8 cellular contexts compared by ENCODE assay signal in the genomic region with DNA sequence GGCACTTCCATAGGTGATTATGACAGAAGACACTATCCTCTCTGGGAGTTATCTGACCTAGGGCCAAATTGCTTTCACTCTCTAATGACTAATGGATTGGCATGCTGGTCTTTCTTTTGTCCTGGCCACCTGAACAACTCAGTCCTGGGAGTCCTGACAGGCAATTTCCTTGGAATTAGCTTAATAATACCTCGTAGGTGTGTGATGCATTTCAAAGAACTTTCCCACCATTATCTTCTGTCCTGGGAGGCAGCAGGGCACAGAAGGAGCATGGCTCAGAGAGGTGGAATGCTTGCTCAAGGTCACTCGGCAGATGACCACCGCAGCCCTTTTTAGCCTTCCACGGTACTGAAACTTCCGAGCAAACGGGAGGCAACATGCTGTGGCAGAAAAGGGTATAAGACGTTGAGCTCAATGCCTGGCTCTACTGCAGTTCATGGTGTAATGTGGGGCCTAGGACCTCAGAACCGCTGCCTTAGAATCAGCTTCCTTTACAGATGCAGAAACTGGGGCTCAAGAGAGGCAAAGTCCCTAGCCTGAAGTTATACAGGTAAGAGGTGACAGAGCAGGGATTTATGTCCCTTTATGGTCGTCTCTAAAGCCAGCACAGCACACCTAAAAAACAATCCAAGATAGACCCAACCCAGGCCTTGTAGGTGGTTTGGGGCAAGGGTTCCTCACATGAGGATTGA. TPM values are rescaled to one million over a fixed set of nuclear protein-coding genes. Genes with fewer than 3 reads are reported as not detected.
DNase-seq lines count a peak whose midpoint lies in the region; ATAC-seq and TF ChIP-seq lines count a peak whose summit lies in the region.

No MANE protein-coding gene starts in this region.

- no peaks in the 10 kb centered on the region for H3K9me2 ChIP-seq in OCI-LY1 (ENCODE audit: low read depth, low read length)

- peak overlapping the region; percentile 91 for H3K27ac ChIP-seq in OCI-LY1 (ENCODE audit: low read depth, low read length, poor library complexity, severe bottlenecking)
- H3K27ac ChIP-seq in neural progenitor cell: peak overlapping the region; percentile 72

- H3K4me1 Mint-ChIP-seq in endothelial cell (ENCODE audit: unreplicated experiment) (peaks cover 55% of the 10 kb centered on the region), neural progenitor cell (peaks cover 76% of the 10 kb centered on the region)

- H3K79me2 ChIP-seq in OCI-LY1 (ENCODE audit: insufficient read depth, low read length) (peaks cover 14% of the 10 kb centered on the region), neural progenitor cell (ENCODE audit: low read depth) (peaks cover 46% of the 10 kb centered on the region)

- TF ChIP-seq CTCF in OCI-LY1 (IDR thresholded peaks at IDR 0.05; ENCODE audit: low read length): no peak
- TF ChIP-seq CTCF in endothelial cell (IDR thresholded peaks at IDR 0.05; ENCODE audit: unreplicated experiment): no peak
- no peak for TF ChIP-seq CTCF in neural progenitor cell (IDR thresholded peaks at IDR 0.05)

- peak overlapping the region; percentile 95 for H3K4me3 ChIP-seq in OCI-LY1 (ENCODE audit: low read depth, low read length, poor library complexity, severe bottlenecking)
- H3K4me3 ChIP-seq in neural progenitor cell: peak overlapping the region; percentile 91

- H3K4me1 ChIP-seq in OCI-LY1 (ENCODE audit: insufficient read depth, low read length, severe bottlenecking) (peaks cover 75% of the 10 kb centered on the region), neural progenitor cell (peaks cover 63% of the 10 kb centered on the region)

- H3K4me2 ChIP-seq in OCI-LY1 (ENCODE audit: low read length) (peak overlapping the region; percentile 87), neural progenitor cell (peak overlapping the region; percentile 90)

- H3K4me3 Mint-ChIP-seq in endothelial cell (ENCODE audit: unreplicated experiment): peak overlapping the region; percentile 94
- H3K4me3 Mint-ChIP-seq in neural progenitor cell: peak overlapping the region; percentile 91

- H2AFZ ChIP-seq in OCI-LY1 (ENCODE audit: low read length): no peak overlapping the region
- no peak overlapping the region for H2AFZ ChIP-seq in neural progenitor cell (replicated peaks)

- peak; percentile 24 for TF ChIP-seq POLR2A in GM19099 (IDR thresholded peaks at IDR 0.05; ENCODE audit: extremely low read depth, insufficient read length, low read depth)

- H4K20me1 ChIP-seq in OCI-LY1 (ENCODE audit: insufficient read depth, low read length) (no peaks in the 10 kb centered on the region), neural progenitor cell (ENCODE audit: low read depth) (peaks cover 44% of the 10 kb centered on the region)

- peak; percentile 29 for DNase-seq in endothelial cell (ENCODE audit: low spot score)
- DNase-seq in neural progenitor cell (ENCODE audit: low spot score): peak; percentile 63
- DNase-seq in COLO668 (lab: John Stamatoyannopoulos, UW; ENCODE audit: unreplicated experiment): no peak
- DNase-seq in hypothalamus (lab: John Stamatoyannopoulos, UW): no peak

- H3K9ac ChIP-seq in OCI-LY1 (ENCODE audit: low read length): peak overlapping the region; percentile 92
- no peak overlapping the region for H3K9ac ChIP-seq in neural progenitor cell

- H3K9me3 Mint-ChIP-seq in endothelial cell (ENCODE audit: unreplicated experiment) (no peaks in the 10 kb centered on the region), neural progenitor cell (no peaks in the 10 kb centered on the region)

- peaks cover 8% of the 10 kb centered on the region for H3K27me3 Mint-ChIP-seq in endothelial cell (ENCODE audit: unreplicated experiment)
- peaks cover 11% of the 10 kb centered on the region for H3K27me3 Mint-ChIP-seq in neural progenitor cell (ENCODE audit: insufficient read depth, low read depth)

- no peaks in the 10 kb centered on the region for H3K9me3 ChIP-seq in OCI-LY1 (ENCODE audit: low read length)
- H3K9me3 ChIP-seq in neural progenitor cell (ENCODE audit: low read depth): no peaks in the 10 kb centered on the region

- H3F3A ChIP-seq in OCI-LY1 (ENCODE audit: insufficient read depth, low read length) (peaks cover 25% of the 10 kb centered on the region), neural progenitor cell (ENCODE audit: low read depth) (peaks cover 74% of the 10 kb centered on the region)

- H3K36me3 ChIP-seq in OCI-LY1 (ENCODE audit: insufficient read depth, low read length): peaks cover 25% of the 10 kb centered on the region
- H3K36me3 ChIP-seq in neural progenitor cell: no peaks in the 10 kb centered on the region

- H3K27ac Mint-ChIP-seq in endothelial cell (ENCODE audit: unreplicated experiment): peak overlapping the region; percentile 88
- peak overlapping the region; percentile 94 for H3K27ac Mint-ChIP-seq in neural progenitor cell

- ATAC-seq in HG03039 (IDR thresholded peaks at IDR 0.05; ENCODE audit: unreplicated experiment) (no peak), HG03378 (IDR thresholded peaks at IDR 0.05; ENCODE audit: unreplicated experiment) (no peak)

- H3K36me3 Mint-ChIP-seq in endothelial cell (ENCODE audit: low read depth, unreplicated experiment) (peaks cover 9% of the 10 kb centered on the region), neural progenitor cell (peaks cover 15% of the 10 kb centered on the region)

- H3K27me3 ChIP-seq in OCI-LY1 (ENCODE audit: insufficient read depth, low read length) (no peaks in the 10 kb centered on the region), neural progenitor cell (peaks cover 17% of the 10 kb centered on the region)

RNA-seq across cellular contexts. Expression of gene ID3, which starts 3.2 kb away (rescaled TPM):
- 240 TPM for total RNA-seq in endothelial cell (ENCODE audit: unreplicated experiment)
- total RNA-seq in neural progenitor cell (ENCODE audit: low replicate concordance): 99.9 and 235 TPM in 2 replicates

RNA-seq across cellular contexts. Expression of gene E2F2, which starts 25.1 kb away (rescaled TPM):
- total RNA-seq in endothelial cell (ENCODE audit: unreplicated experiment) (0.69 TPM), neural progenitor cell (ENCODE audit: low replicate concordance) (3.4 and 7.0 TPM in 2 replicates)

Comparison
In these comparisons a context has a peak if more than half of its experiments do, and no peak if none do; other contexts are left out.
1. DNase-seq: peak in endothelial cell (single experiment) and neural progenitor cell (single experiment); none in COLO668 (single experiment) and hypothalamus (0 of 51).